In genomic region chr14:68244272-68244975, GRCh38 we compare ENCODE assay signal across 15 cellular contexts.
DNase-seq lines count a peak whose midpoint lies in the region; ATAC-seq and TF ChIP-seq lines count a peak whose summit lies in the region.
"Had no signal": no experiment of that assay in that cellular context is flagged by ENCODE, and none has a peak within 500 bp of the region (broad histone marks: within the 10 kb centered on the region; RNA-seq: fewer than 3 reads in every experiment).

No MANE protein-coding gene starts in this region.

- CTCF ChIA-PET in activated CD8-positive, alpha-beta T cell treated with anti-CD3 and anti-CD28 coated beads, Interleukin-2, amount 10 ng/mL, durations not matched to agents 7 days and 5 days (lab: Charles Lee), result interaction anchor here (1.5 to 8.6 kb wide), 3 partner anchors 10 to 573 kb away, joined by 3 to 138 read pairs (median 7); no protein-coding TSS in a partner anchor
- CTCF ChIA-PET in activated CD4-positive, alpha-beta memory T cell treated with anti-CD3 and anti-CD28 coated beads, Interleukin-2, amount 10 ng/mL, durations not matched to agents 7 days and 5 days (lab: Charles Lee), result interaction anchor here (0.8 to 12.5 kb wide), 4 partner anchors 300 to 600 kb away, joined by 3 to 129 read pairs (median 58); partner anchors contain the start of gene ZFP36L1

- no peak overlapping the region for H3K27ac Mint-ChIP-seq in activated CD8-positive, alpha-beta T cell treated with anti-CD3 and anti-CD28 coated beads, Interleukin-2, amount 10 ng/mL, durations not matched to agents 7 days and 5 days
- H3K27ac Mint-ChIP-seq in activated CD4-positive, alpha-beta memory T cell treated with anti-CD3 and anti-CD28 coated beads, Interleukin-2, amount 10 ng/mL, durations not matched to agents 7 days and 5 days, result no peak overlapping the region

- H3K4me3 ChIP-seq in adrenal gland (no peak overlapping the region), lower lobe of right lung (no peak overlapping the region), skeletal muscle tissue (ENCODE audit: low read length in 3 of 3) (no peak overlapping the region)
- H3K4me3 ChIP-seq: right lobe of liver had no signal

- no peak overlapping the region for H3K9ac ChIP-seq in skeletal muscle tissue (ENCODE audit: low read depth in 1 of 3, low read length in 3 of 3)
- H3K9ac ChIP-seq: SK-N-SH had no signal

- H3K36me3 ChIP-seq in adrenal gland (replicated peaks in 1 of 2) (no peaks in the 10 kb centered on the region), lower lobe of right lung (no peaks in the 10 kb centered on the region), skeletal muscle tissue (ENCODE audit: control insufficient read depth in 3 of 3, insufficient read depth in 3 of 3, low read length in 3 of 3) (no peaks in the 10 kb centered on the region)
- H3K36me3 ChIP-seq: right lobe of liver had no signal

- no peak for TF ChIP-seq POLR2A in adrenal gland (IDR thresholded peaks at IDR 0.05)

- H3K9me3 ChIP-seq in adrenal gland (replicated peaks in 1 of 3) (no peaks in the 10 kb centered on the region), lower lobe of right lung (no peaks in the 10 kb centered on the region), skeletal muscle tissue (ENCODE audit: control insufficient read depth in 3 of 3, low read length in 3 of 3) (no peaks in the 10 kb centered on the region)
- H3K9me3 ChIP-seq: right lobe of liver, SK-N-SH had no signal

- DNase-seq in ACHN (peak; percentile 30), adrenal gland (no peak), lower lobe of right lung (no peak), middle frontal gyrus (ENCODE audit: extremely low spot score, low spot score) (no peak)
- DNase-seq in activated CD8-positive, alpha-beta T cell treated with anti-CD3 and anti-CD28 coated beads, Interleukin-2, amount 10 ng/mL, durations not matched to agents 7 days and 5 days, result no peak
- DNase-seq in activated CD4-positive, alpha-beta memory T cell treated with anti-CD3 and anti-CD28 coated beads, Interleukin-2, amount 10 ng/mL, durations not matched to agents 7 days and 5 days, result no peak
- DNase-seq: DMS153; effector memory CD4-positive, alpha-beta T cell; hypothalamus; mammary epithelial cell; NCI-H1436; right lobe of liver; SK-N-SH had no signal

- H3K27me3 ChIP-seq in adrenal gland (no peaks in the 10 kb centered on the region), lower lobe of right lung (ENCODE audit: low read depth) (no peaks in the 10 kb centered on the region), skeletal muscle tissue (ENCODE audit: control insufficient read depth in 3 of 3, insufficient read depth in 3 of 3, low read length in 3 of 3) (no peaks in the 10 kb centered on the region)
- H3K27me3 ChIP-seq: right lobe of liver had no signal

- H3K36me3 Mint-ChIP-seq in activated CD8-positive, alpha-beta T cell treated with anti-CD3 and anti-CD28 coated beads, Interleukin-2, amount 10 ng/mL, durations not matched to agents 7 days and 5 days (ENCODE audit: low read depth), result no peaks in the 10 kb centered on the region
- no peaks in the 10 kb centered on the region for H3K36me3 Mint-ChIP-seq in activated CD4-positive, alpha-beta memory T cell treated with anti-CD3 and anti-CD28 coated beads, Interleukin-2, amount 10 ng/mL, durations not matched to agents 7 days and 5 days (ENCODE audit: low read depth)

- peak overlapping the region in 3 of 5 donors; percentile 77 to 88 (median 84) for H3K27ac ChIP-seq in adrenal gland
- peak overlapping the region; percentile 68 for H3K27ac ChIP-seq in lower lobe of right lung
- peak overlapping the region; percentile 87 for H3K27ac ChIP-seq in skeletal muscle tissue (ENCODE audit: low read depth, low read length)

- ATAC-seq in lower lobe of right lung (no peak), GM19351 (IDR thresholded peaks at IDR 0.05; ENCODE audit: unreplicated experiment) (no peak)
- ATAC-seq in activated CD8-positive, alpha-beta T cell treated with anti-CD3 and anti-CD28 coated beads, Interleukin-2, amount 10 ng/mL, durations not matched to agents 7 days and 5 days, result no peak
- ATAC-seq: right lobe of liver had no signal

- in situ Hi-C loops in ACHN (cut with HindIII; ENCODE audit: low pct_ligation_motif_present, low pct_unique_long_range_greater_than_20kb, low sequenced_read_pairs), result no loop called here

- POLR2A ChIA-PET in activated CD8-positive, alpha-beta T cell treated with anti-CD3 and anti-CD28 coated beads, Interleukin-2, amount 10 ng/mL, durations not matched to agents 7 days and 5 days (lab: Charles Lee), result no interaction called here
- POLR2A ChIA-PET in activated CD4-positive, alpha-beta memory T cell treated with anti-CD3 and anti-CD28 coated beads, Interleukin-2, amount 10 ng/mL, durations not matched to agents 7 days and 5 days (lab: Charles Lee), result no interaction called here

- 50 to 60% (median 56%) methylated on average over 4 of the region's 4 CpGs for WGBS in adrenal gland, 4 donors

- no peak overlapping the region for H3K4me3 Mint-ChIP-seq in activated CD8-positive, alpha-beta T cell treated with anti-CD3 and anti-CD28 coated beads, Interleukin-2, amount 10 ng/mL, durations not matched to agents 7 days and 5 days
- no peak overlapping the region for H3K4me3 Mint-ChIP-seq in activated CD4-positive, alpha-beta memory T cell treated with anti-CD3 and anti-CD28 coated beads, Interleukin-2, amount 10 ng/mL, durations not matched to agents 7 days and 5 days

- no peak for TF ChIP-seq CTCF in adrenal gland (IDR thresholded peaks at IDR 0.05)
- no peak for TF ChIP-seq CTCF in lower lobe of right lung (IDR thresholded peaks at IDR 0.05)

- no peaks in the 10 kb centered on the region for H3K9me3 Mint-ChIP-seq in activated CD8-positive, alpha-beta T cell treated with anti-CD3 and anti-CD28 coated beads, Interleukin-2, amount 10 ng/mL, durations not matched to agents 7 days and 5 days (ENCODE audit: insufficient read depth)
- no peaks in the 10 kb centered on the region for H3K9me3 Mint-ChIP-seq in activated CD4-positive, alpha-beta memory T cell treated with anti-CD3 and anti-CD28 coated beads, Interleukin-2, amount 10 ng/mL, durations not matched to agents 7 days and 5 days

- intact Hi-C loops in adrenal gland (cut with DNase I) (loop anchor here (10.0 kb wide), 2 partner anchors 100 to 300 kb away; no protein-coding TSS in a partner anchor), lower lobe of right lung (cut with DNase I) (loop anchor here (10.0 kb wide), 2 partner anchors 300 to 550 kb away; partner anchors contain the start of gene ZFP36L1)

- no peaks in the 10 kb centered on the region for H3K27me3 Mint-ChIP-seq in activated CD8-positive, alpha-beta T cell treated with anti-CD3 and anti-CD28 coated beads, Interleukin-2, amount 10 ng/mL, durations not matched to agents 7 days and 5 days (ENCODE audit: low read depth)
- no peaks in the 10 kb centered on the region for H3K27me3 Mint-ChIP-seq in activated CD4-positive, alpha-beta memory T cell treated with anti-CD3 and anti-CD28 coated beads, Interleukin-2, amount 10 ng/mL, durations not matched to agents 7 days and 5 days

- peaks cover 8% of the 10 kb centered on the region for H3K4me1 Mint-ChIP-seq in activated CD8-positive, alpha-beta T cell treated with anti-CD3 and anti-CD28 coated beads, Interleukin-2, amount 10 ng/mL, durations not matched to agents 7 days and 5 days (ENCODE audit: low read depth)
- peaks cover 10% of the 10 kb centered on the region for H3K4me1 Mint-ChIP-seq in activated CD4-positive, alpha-beta memory T cell treated with anti-CD3 and anti-CD28 coated beads, Interleukin-2, amount 10 ng/mL, durations not matched to agents 7 days and 5 days

- H3K4me1 ChIP-seq in adrenal gland (replicated peaks in 1 of 2), result peaks cover 30 to 59% of the 10 kb centered on the region in 2 donors
- peaks cover 69% of the 10 kb centered on the region for H3K4me1 ChIP-seq in lower lobe of right lung
- peaks cover 52 to 68% (median 65%) of the 10 kb centered on the region in 3 donors for H3K4me1 ChIP-seq in skeletal muscle tissue (ENCODE audit: control insufficient read depth in 3 of 3, insufficient read depth in 3 of 3, low read length in 3 of 3)
